Comparison of ENCODE assay signal across 9 cellular contexts in the genomic region with DNA sequence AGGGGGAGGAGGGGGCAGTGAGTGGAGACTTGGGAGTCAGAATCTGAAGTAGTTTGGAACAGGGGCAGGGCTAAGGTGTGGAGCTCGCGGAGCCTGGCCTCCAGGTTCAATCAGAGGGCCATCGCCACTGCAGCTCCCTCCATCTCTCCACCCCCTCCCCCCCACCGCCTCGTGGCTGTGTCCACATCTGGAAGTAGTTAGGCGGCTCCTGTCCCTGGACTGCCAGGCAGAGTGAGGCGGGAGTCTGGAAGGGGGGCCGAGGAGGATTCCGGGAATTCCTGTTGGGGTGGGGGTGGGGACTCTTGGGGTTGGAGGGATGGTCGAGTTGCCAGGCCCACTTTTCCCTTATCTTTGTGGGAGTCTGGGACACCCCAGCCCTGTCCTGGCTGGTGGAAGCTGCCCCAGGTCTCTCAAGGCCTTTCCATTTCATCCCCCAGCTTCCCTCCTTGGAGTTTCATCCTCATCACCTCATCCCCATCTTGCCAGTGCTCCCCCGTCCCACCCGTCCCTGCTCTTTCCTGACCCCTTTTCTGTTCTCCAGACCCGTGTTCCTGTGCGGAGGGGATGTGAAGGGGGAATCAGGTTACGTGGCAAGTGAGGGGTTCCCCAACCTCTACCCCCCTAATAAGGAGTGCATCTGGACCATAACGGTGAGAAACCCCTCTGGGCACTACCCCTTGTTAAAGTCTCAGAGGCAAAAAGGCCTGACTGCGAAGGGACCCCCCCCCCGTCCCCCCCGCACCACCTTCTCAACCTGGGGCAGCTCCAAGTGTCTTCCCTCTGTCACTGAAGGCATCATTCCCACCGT. TPM values are rescaled to one million over a fixed set of nuclear protein-coding genes. Genes with fewer than 3 reads are reported as not detected.
DNase-seq lines count a peak whose midpoint lies in the region; ATAC-seq and TF ChIP-seq lines count a peak whose summit lies in the region.
"Had no signal": no experiment of that assay in that cellular context is flagged by ENCODE, and none has a peak within 500 bp of the region (broad histone marks: within the 10 kb centered on the region; RNA-seq: fewer than 3 reads in every experiment).

No MANE protein-coding gene starts in this region.

- TF ChIP-seq CTCF in BJ (IDR thresholded peaks at IDR 0.05; ENCODE audit: insufficient read depth, low read depth, low read length): no peak

- DNase-seq in BJ (ENCODE audit: low read depth) (peak; percentile 44), NCI-H2227 (lab: John Stamatoyannopoulos, UW; ENCODE audit: unreplicated experiment) (peak; percentile 34), 8988T (no peak), NCI-H2107 treated with DMSO at 0.1 percent for 48 hours (lab: John Stamatoyannopoulos, UW; ENCODE audit: unreplicated experiment) (no peak)
- no peak for DNase-seq in effector memory CD8-positive, alpha-beta T cell
- DNase-seq in natural killer cell treated with Interleukin-12 subunit alpha and Interleukin-12 subunit beta and Interleukin-15 and Interleukin-18, amount 100 ng/mL, for 72 hours (ENCODE audit: low spot score): no peak

- H3K36me3 ChIP-seq in BJ (ENCODE audit: control insufficient read depth, insufficient read depth, low read length): peaks cover 20% of the 10 kb centered on the region
- H3K36me3 ChIP-seq: HAP-1 had no signal

- H3K27ac Mint-ChIP-seq in effector memory CD8-positive, alpha-beta T cell: peak overlapping the region; percentile 88 to 92
- H3K27ac Mint-ChIP-seq in natural killer cell treated with Interleukin-12 subunit alpha and Interleukin-12 subunit beta and Interleukin-15 and Interleukin-18, amount 100 ng/mL, for 72 hours: peak overlapping the region in 1 of 2 donors; percentile 77

- POLR2A ChIA-PET in BJ (lab: Charles Lee): interaction anchor here (0.6 to 2.4 kb wide), 6 partner anchors 9 to 35 kb away, joined by 3 to 8 read pairs (median 6); partner anchors contain the start of genes FBXO24, LRCH4 and MOSPD3

- peaks cover 15 to 19% of the 10 kb centered on the region in 2 donors for H3K4me1 Mint-ChIP-seq in effector memory CD8-positive, alpha-beta T cell (ENCODE audit: low read depth in 2 of 2)
- H3K4me1 Mint-ChIP-seq in natural killer cell treated with Interleukin-12 subunit alpha and Interleukin-12 subunit beta and Interleukin-15 and Interleukin-18, amount 100 ng/mL, for 72 hours (ENCODE audit: low read depth in 2 of 2): peaks cover 10 to 25% of the 10 kb centered on the region in 2 donors

- peaks cover 9% of the 10 kb centered on the region for H3K36me3 Mint-ChIP-seq in effector memory CD8-positive, alpha-beta T cell (ENCODE audit: insufficient read depth)
- no peaks in the 10 kb centered on the region for H3K36me3 Mint-ChIP-seq in natural killer cell treated with Interleukin-12 subunit alpha and Interleukin-12 subunit beta and Interleukin-15 and Interleukin-18, amount 100 ng/mL, for 72 hours

- H3K9me3 Mint-ChIP-seq in effector memory CD8-positive, alpha-beta T cell: no peaks in the 10 kb centered on the region
- H3K9me3 Mint-ChIP-seq in natural killer cell treated with Interleukin-12 subunit alpha and Interleukin-12 subunit beta and Interleukin-15 and Interleukin-18, amount 100 ng/mL, for 72 hours: no peaks in the 10 kb centered on the region

- H3K27me3 ChIP-seq in BJ (ENCODE audit: control insufficient read depth, insufficient read depth, low read length): no peaks in the 10 kb centered on the region

- CTCF ChIA-PET in BJ (lab: Yijun Ruan, JAX): interaction anchor here (0.8 to 2.4 kb wide), 8 partner anchors 17 to 249 kb away, joined by 3 to 11 read pairs (median 4); partner anchors contain the start of genes FBXO24, LRCH4 and SLC12A9

- no peak for ATAC-seq in effector memory CD8-positive, alpha-beta T cell (replicated peaks)
- ATAC-seq in natural killer cell treated with Interleukin-12 subunit alpha and Interleukin-12 subunit beta and Interleukin-15 and Interleukin-18, amount 100 ng/mL, for 72 hours: no peak
- ATAC-seq in esophagus mucosa: no peak
- no peak for ATAC-seq in GM21515 (IDR thresholded peaks at IDR 0.05; ENCODE audit: unreplicated experiment)

- H3K27me3 Mint-ChIP-seq in effector memory CD8-positive, alpha-beta T cell: no peaks in the 10 kb centered on the region
- no peaks in the 10 kb centered on the region for H3K27me3 Mint-ChIP-seq in natural killer cell treated with Interleukin-12 subunit alpha and Interleukin-12 subunit beta and Interleukin-15 and Interleukin-18, amount 100 ng/mL, for 72 hours

- H3K4me3 Mint-ChIP-seq in effector memory CD8-positive, alpha-beta T cell: peak overlapping the region; percentile 87 to 88
- peak overlapping the region; percentile 86 for H3K4me3 Mint-ChIP-seq in natural killer cell treated with Interleukin-12 subunit alpha and Interleukin-12 subunit beta and Interleukin-15 and Interleukin-18, amount 100 ng/mL, for 72 hours

- peak overlapping the region; percentile 46 for H3K4me3 ChIP-seq in BJ (ENCODE audit: low read depth, low read length)

RNA-seq across cellular contexts. Expression of gene PCOLCE, which starts 0.9 kb away (rescaled TPM):
- 173 and 433 TPM in 2 replicates for polyA plus RNA-seq in BJ (2011; rRNA removed)
- 38.8 and 47.4 TPM in 2 replicates for polyA minus RNA-seq in BJ (2011; rRNA and poly(A)+ RNA removed)
- total RNA-seq in natural killer cell treated with Interleukin-12 subunit alpha and Interleukin-12 subunit beta and Interleukin-15 and Interleukin-18, amount 100 ng/mL, for 72 hours: 1 to 10 TPM; 5.4 to 5.6 TPM
- total RNA-seq in esophagus mucosa: 5.2 TPM

RNA-seq across cellular contexts. Expression of gene MOSPD3, which starts 9.2 kb away (rescaled TPM):
- polyA plus RNA-seq in BJ (2011; rRNA removed): 5.2 and 15.0 TPM in 2 replicates
- 2.3 and 5.5 TPM in 2 replicates for polyA minus RNA-seq in BJ (2011; rRNA and poly(A)+ RNA removed)
- total RNA-seq in natural killer cell treated with Interleukin-12 subunit alpha and Interleukin-12 subunit beta and Interleukin-15 and Interleukin-18, amount 100 ng/mL, for 72 hours: 10 to 100 TPM; 17.6 to 19.2 TPM
- 23.2 TPM for total RNA-seq in esophagus mucosa

RNA-seq across cellular contexts. Expression of gene FBXO24, which starts 17.0 kb away (rescaled TPM):
- 0.33 and 0.40 TPM in 2 replicates for polyA plus RNA-seq in BJ (2011; rRNA removed)
- 0.98 and 1.2 TPM in 2 replicates for polyA minus RNA-seq in BJ (2011; rRNA and poly(A)+ RNA removed)
- total RNA-seq in natural killer cell treated with Interleukin-12 subunit alpha and Interleukin-12 subunit beta and Interleukin-15 and Interleukin-18, amount 100 ng/mL, for 72 hours: under 1 TPM in 1 of 2 donors, not detected in 1; 0.21 TPM
- total RNA-seq in esophagus mucosa: 0.32 TPM

RNA-seq across cellular contexts. Expression of gene LRCH4, which starts 17.2 kb away (rescaled TPM):
- 9.1 and 20.0 TPM in 2 replicates for polyA plus RNA-seq in BJ (2011; rRNA removed)
- 15.5 and 23.0 TPM in 2 replicates for polyA minus RNA-seq in BJ (2011; rRNA and poly(A)+ RNA removed)
- 100 to 1,000 TPM; 125 to 150 TPM for total RNA-seq in natural killer cell treated with Interleukin-12 subunit alpha and Interleukin-12 subunit beta and Interleukin-15 and Interleukin-18, amount 100 ng/mL, for 72 hours
- total RNA-seq in esophagus mucosa: 19.3 TPM

RNA-seq across cellular contexts. Expression of gene SAP25, which starts 29.4 kb away (rescaled TPM):
- polyA plus RNA-seq in BJ (2011; rRNA removed): 0.20 and 0.34 TPM in 2 replicates
- polyA minus RNA-seq in BJ (2011; rRNA and poly(A)+ RNA removed): not detected in 2 replicates
- total RNA-seq in natural killer cell treated with Interleukin-12 subunit alpha and Interleukin-12 subunit beta and Interleukin-15 and Interleukin-18, amount 100 ng/mL, for 72 hours: 10 to 100 TPM; 10.1 to 25.2 TPM
- total RNA-seq in esophagus mucosa: 0.32 TPM

Comparison
In these comparisons a context has a peak if more than half of its experiments do, and no peak if none do; other contexts are left out.
1. DNase-seq: peak in BJ (single experiment) and NCI-H2227 (single experiment); none in effector memory CD8-positive, alpha-beta T cell (0 of 3), natural killer cell treated with Interleukin-12 subunit alpha and Interleukin-12 subunit beta and Interleukin-15 and Interleukin-18, amount 100 ng/mL, for 72 hours (single experiment), 8988T (single experiment) and NCI-H2107 treated with DMSO at 0.1 percent for 48 hours (single experiment).